8 cellular contexts compared by ENCODE assay signal in genomic region chr16:67246945-67247697, GRCh38. TPM values are rescaled to one million over a fixed set of nuclear protein-coding genes. Genes with fewer than 3 reads are reported as not detected.
DNase-seq lines count a peak whose midpoint lies in the region; ATAC-seq and TF ChIP-seq lines count a peak whose summit lies in the region.

FHOD1 (minus strand) TSS chr16:67247481; CDS start chr16:67247410, 71 bp downstream.

- H3K4me1 ChIP-seq in prostate gland (replicated peaks), result peaks cover 6% of the 10 kb centered on the region

- DNase-seq in NCI-H187 treated with DMSO at 0.1 percent for 48 hours (lab: John Stamatoyannopoulos, UW) (peak; percentile 13), T-helper 2 cell (peak; percentile 93 to 97 (median 95)), amygdala (lab: John Stamatoyannopoulos, UW) (peak in 55 of 56 donors; percentile 50 to 96 (median 84)), left cardiac atrium (peak; percentile 99), prostate gland (ENCODE audit: low spot score) (peak; percentile 97), ureter (ENCODE audit: low spot score) (peak; percentile 98)

- WGBS in prostate gland, result under 1% methylated on average over 44 of the region's 66 CpGs

- peak within 1 kb of the TSS; percentile 83 to 86 for H3K27ac ChIP-seq in prostate gland

- TF ChIP-seq CTCF in prostate gland (IDR thresholded peaks at IDR 0.05), result peak in 1 of 4 experiments; percentile 24

- H3K4me3 ChIP-seq in prostate gland, result peak within 1 kb of the TSS; percentile 61 to 70

- peak; percentile 89 for TF ChIP-seq POLR2A in prostate gland (IDR thresholded peaks at IDR 0.05)

- ATAC-seq in GM18502 (IDR thresholded peaks at IDR 0.05; ENCODE audit: poor library complexity, unreplicated experiment) (peak; percentile 51), HG02943 (IDR thresholded peaks at IDR 0.05; ENCODE audit: low read depth, unreplicated experiment) (peak; percentile 42), left cardiac atrium (peak; percentile 80 to 85)

- H3K27me3 ChIP-seq in prostate gland (replicated peaks; ENCODE audit: insufficient read depth), result peaks cover 4% of the 10 kb centered on the region

- no peaks in the 10 kb centered on the region for H3K36me3 ChIP-seq in prostate gland

- intact Hi-C loops in left cardiac atrium (cut with DNase I), result no loop called here
- intact Hi-C loops in prostate gland (cut with DNase I), result no loop called here

- no peaks in the 10 kb centered on the region for H3K9me3 ChIP-seq in prostate gland

RNA-seq across cellular contexts. Expression of gene FHOD1, which starts in this region (rescaled TPM):
- total RNA-seq in left cardiac atrium (10 to 100 TPM; 18.7 to 25.8 TPM), prostate gland (10 to 100 TPM; 11.2 to 46.1 TPM), ureter (19.1 TPM)

Comparison
In these comparisons a context has a peak if more than half of its experiments do, and no peak if none do; other contexts are left out.
1. Peak in every context shown above with its lines: DNase-seq, ATAC-seq, H3K4me3 ChIP-seq and H3K27ac ChIP-seq.
2. DNase-seq: peak in every context shown above with its lines; median percentile 99 in left cardiac atrium; 98 in ureter; 97 in prostate gland; 95 in T-helper 2 cell; 84 in amygdala; 13 in NCI-H187 treated with DMSO at 0.1 percent for 48 hours.